8 cellular contexts compared by ENCODE assay signal in genomic region chr10:70053896-70054641, GRCh38. TPM values are rescaled to one million over a fixed set of nuclear protein-coding genes. Genes with fewer than 3 reads are reported as not detected.
DNase-seq lines count a peak whose midpoint lies in the region; TF ChIP-seq lines count a peak whose summit lies in the region.

No MANE protein-coding gene starts in this region.

- intact Hi-C loops in activated naive CD4-positive, alpha-beta T cell treated with anti-CD3 and anti-CD28 coated beads for 36 hours (cut with micrococcal nuclease) = no loop called here

- in situ Hi-C loops in GM13977 (cut with MboI; ENCODE audit: low pct_unique_long_range_greater_than_20kb, low sequenced_read_pairs, unreplicated experiment) = no loop called here

- no peaks in the 10 kb centered on the region for H3K36me3 Mint-ChIP-seq in activated naive CD4-positive, alpha-beta T cell treated with anti-CD3 and anti-CD28 coated beads for 36 hours (ENCODE audit: low read depth)
- H3K36me3 Mint-ChIP-seq in immature natural killer cell = no peaks in the 10 kb centered on the region

- H3K9me3 ChIP-seq in right atrium auricular region = no peaks in the 10 kb centered on the region

- no peaks in the 10 kb centered on the region for H3K9me3 Mint-ChIP-seq in activated naive CD4-positive, alpha-beta T cell treated with anti-CD3 and anti-CD28 coated beads for 36 hours
- no peaks in the 10 kb centered on the region for H3K9me3 Mint-ChIP-seq in immature natural killer cell

- CTCF ChIA-PET in activated naive CD4-positive, alpha-beta T cell treated with anti-CD3 and anti-CD28 coated beads for 36 hours (lab: Charles Lee) = interaction anchor here (1.7 kb wide), 1 partner anchor 12 kb away, joined by 4 read pairs; no protein-coding TSS in a partner anchor

- H3K4me3 Mint-ChIP-seq in activated naive CD4-positive, alpha-beta T cell treated with anti-CD3 and anti-CD28 coated beads for 36 hours = peak overlapping the region; percentile 55
- H3K4me3 Mint-ChIP-seq in immature natural killer cell = no peak overlapping the region

- TF ChIP-seq CTCF in right atrium auricular region (IDR thresholded peaks at IDR 0.05) (peak in 1 of 2 donors; percentile 17), GM13977 (IDR thresholded peaks at IDR 0.05; ENCODE audit: extremely low read depth, insufficient read depth, missing control alignments) (no peak)

- peak overlapping the region in 1 of 2 donors; percentile 74 for H3K27ac ChIP-seq in right atrium auricular region
- peak overlapping the region in 13 of 21 experiments; percentile 10 to 84 (median 65) for H3K27ac ChIP-seq in skin epidermis

- H3K36me3 ChIP-seq in right atrium auricular region = no peaks in the 10 kb centered on the region

- peaks cover 5% of the 10 kb centered on the region for H3K4me1 Mint-ChIP-seq in activated naive CD4-positive, alpha-beta T cell treated with anti-CD3 and anti-CD28 coated beads for 36 hours (ENCODE audit: low read depth)
- peaks cover 8 to 11% of the 10 kb centered on the region in 2 donors for H3K4me1 Mint-ChIP-seq in immature natural killer cell

- H3K4me3 ChIP-seq in right atrium auricular region = peak overlapping the region; percentile 56 to 75
- H3K4me3 ChIP-seq in skin epidermis = peak overlapping the region; percentile 45 to 79 (median 64)

- H3K4me1 ChIP-seq in right atrium auricular region = peaks cover 0 to 17% of the 10 kb centered on the region in 2 donors

- peaks cover 36% of the 10 kb centered on the region for H3K27me3 Mint-ChIP-seq in activated naive CD4-positive, alpha-beta T cell treated with anti-CD3 and anti-CD28 coated beads for 36 hours (ENCODE audit: low read depth)
- H3K27me3 Mint-ChIP-seq in immature natural killer cell (ENCODE audit: low read depth in 3 of 3) = peaks cover 8 to 18% (median 14%) of the 10 kb centered on the region in 3 donors

- no peak overlapping the region for H3K27ac Mint-ChIP-seq in activated naive CD4-positive, alpha-beta T cell treated with anti-CD3 and anti-CD28 coated beads for 36 hours
- H3K27ac Mint-ChIP-seq in immature natural killer cell = no peak overlapping the region

- peak; percentile 41 for DNase-seq in activated naive CD4-positive, alpha-beta T cell treated with anti-CD3 and anti-CD28 coated beads for 36 hours
- no peak for DNase-seq in activated naive CD4-positive, alpha-beta T cell (lab: John Stamatoyannopoulos, UW)
- DNase-seq in activated T-cell treated with anti-CD3 and anti-CD28 coated beads, Interleukin-2, amount 50 U/mL, for 48 hours = peak; percentile 48 to 50
- DNase-seq in right atrium auricular region (ENCODE audit: low spot score) (no peak), immature natural killer cell (no peak), mesenteric fat pad (ENCODE audit: low spot score) (no peak), GM13977 (ENCODE audit: low spot score) (no peak)

- no peaks in the 10 kb centered on the region for H3K27me3 ChIP-seq in right atrium auricular region

RNA-seq across cellular contexts. Expression of gene MACROH2A2, which starts 1.4 kb away (rescaled TPM):
- total RNA-seq in activated naive CD4-positive, alpha-beta T cell treated with anti-CD3 and anti-CD28 coated beads for 36 hours = 1 to 10 TPM; 2.7 to 3.2 TPM
- total RNA-seq in right atrium auricular region = 10 to 100 TPM; 17.3 to 19.6 TPM
- polyA plus RNA-seq in immature natural killer cell = 1 to 10 TPM in 1 of 3 donors, under 1 TPM in 1, not detected in 1; 0.57 to 1.1 TPM
- total RNA-seq in mesenteric fat pad = 4.7 TPM

Comparison
In these comparisons a context has a peak if more than half of its experiments do, and no peak if none do; other contexts are left out.
1. DNase-seq: peak in activated naive CD4-positive, alpha-beta T cell treated with anti-CD3 and anti-CD28 coated beads for 36 hours (single experiment) and activated T-cell treated with anti-CD3 and anti-CD28 coated beads, Interleukin-2, amount 50 U/mL, for 48 hours (2 of 2); none in activated naive CD4-positive, alpha-beta T cell (0 of 4), right atrium auricular region (single experiment), immature natural killer cell (0 of 3), mesenteric fat pad (single experiment) and GM13977 (single experiment).